In the genomic region with DNA sequence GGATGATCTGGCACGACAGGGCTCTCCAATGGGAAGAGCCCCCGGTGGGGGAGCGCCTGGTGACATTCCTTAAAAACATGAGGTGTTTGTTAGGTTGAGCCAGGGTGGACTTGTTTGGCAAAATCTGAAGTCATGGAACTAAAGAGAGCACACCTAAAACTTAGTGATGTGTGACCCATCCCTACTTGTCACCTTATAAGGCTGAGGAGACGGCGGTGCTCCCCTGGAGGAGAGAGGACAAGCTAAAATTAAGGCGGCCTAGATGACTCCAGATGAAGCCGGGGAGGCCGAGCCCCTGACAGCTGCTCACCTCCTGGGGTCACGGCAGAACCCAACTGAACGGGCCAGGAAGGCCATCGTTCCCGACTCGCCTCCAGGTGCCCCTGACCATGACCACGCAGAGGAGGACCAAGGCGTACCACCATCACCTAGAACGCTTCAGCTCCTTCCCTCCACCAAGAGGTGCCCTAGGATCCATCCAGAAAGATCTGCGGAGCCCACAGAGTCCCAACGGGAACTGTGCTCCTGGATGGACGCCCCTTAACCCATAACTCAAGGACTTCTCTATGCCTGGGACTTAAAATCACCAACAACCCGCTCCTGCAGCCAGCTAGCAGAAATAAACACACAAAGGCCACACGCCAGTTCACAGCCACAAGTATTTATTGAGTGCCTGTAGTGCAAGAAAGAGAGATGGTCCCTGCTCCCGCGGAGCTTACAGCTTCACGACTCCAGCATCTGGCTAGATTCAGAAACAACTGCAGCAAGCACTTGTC, we compare ENCODE assay signal across 1 cellular context.
TF ChIP-seq lines count a peak whose summit lies in the region.

No MANE protein-coding gene starts in this region.

TF ChIP-seq in K562, 482 proteins besides CTCF, POLR2A, EP300 and RAD21 (continued from another document):
- peak; percentile 30 for TF ChIP-seq ZFX (CRISPR knock-in tag; IDR thresholded peaks at IDR 0.05)
